Comparison of ENCODE assay signal across 20 cellular contexts in the genomic region with DNA sequence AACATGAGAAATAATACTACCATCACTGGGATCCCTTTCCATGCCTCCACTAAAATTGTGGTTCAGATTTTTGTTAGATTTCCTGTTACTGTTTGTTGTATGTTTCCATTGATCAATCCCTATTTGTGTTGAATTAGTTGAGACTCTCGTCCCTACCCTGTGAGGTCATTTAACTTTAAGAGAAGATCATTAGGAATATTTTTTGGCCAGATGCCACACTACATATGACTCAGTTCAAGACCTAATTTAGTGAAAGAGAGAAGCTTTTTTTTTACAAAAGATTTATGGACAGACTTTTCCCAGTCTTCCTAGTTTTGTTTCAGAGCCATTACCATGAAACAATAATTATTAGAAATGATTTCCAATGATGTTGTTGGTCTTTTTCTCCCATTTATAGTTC. TPM values are rescaled to one million over a fixed set of nuclear protein-coding genes. Genes with fewer than 3 reads are reported as not detected.
A peak's percentile ranks its signal among the peaks of the same experiment; 100 is the strongest.
DNase-seq lines count a peak whose midpoint lies in the region; ATAC-seq and TF ChIP-seq lines count a peak whose summit lies in the region.
"Had no signal": no experiment of that assay in that cellular context is flagged by ENCODE, and none has a peak within 500 bp of the region (broad histone marks: within the 10 kb centered on the region; RNA-seq: fewer than 3 reads in every experiment).

No MANE protein-coding gene starts in this region.

- DNase-seq in DMS 273 (lab: John Stamatoyannopoulos, UW; ENCODE audit: unreplicated experiment) (peak; percentile 13), DMS 273 treated with DMSO at 0.1 percent for 48 hours (lab: John Stamatoyannopoulos, UW) (no peak), M059J (ENCODE audit: low read depth) (peak; percentile 32), cardiac fibroblast (ENCODE audit: low read depth in 2 of 2) (peak; percentile 33 to 58), lung microvascular endothelial cell (ENCODE audit: low read depth in 2 of 2) (peak; percentile 4 to 75), H4 (ENCODE audit: low spot score) (no peak)
- DNase-seq in activated CD4-positive, alpha-beta T cell treated with anti-CD3 and anti-CD28 coated beads, Interleukin-2, amount 50 U/mL, for 48 hours, result no peak
- DNase-seq: activated CD8-positive, alpha-beta memory T cell treated with anti-CD3 and anti-CD28 coated beads, Interleukin-2, amount 50 U/mL, for 48 hours; activated naive CD4-positive, alpha-beta T cell treated with Interleukin-2 at 50 U/mL for 16 hours; brain microvascular endothelial cell; DMS53; effector CD8-positive, alpha-beta T cell; gastrocnemius medialis; NCI-H1417; NCI-H2171; stimulated activated CD4-positive, alpha-beta T cell treated with anti-CD3 and anti-CD28 coated beads, Interleukin-15, amount 100 ng/mL, for 24 hours; upper lobe of right lung had no signal

- TF ChIP-seq CTCF in cardiac fibroblast (IDR thresholded peaks at IDR 0.05; ENCODE audit: low read depth, low read length), result no peak

- H3K4me3 ChIP-seq in cardiac fibroblast (replicated peaks in 1 of 2; ENCODE audit: low read depth in 2 of 2, low read length in 2 of 2), result no peak overlapping the region
- H3K4me3 ChIP-seq: BLaER1 treated with 17β-estradiol and CSF1 and Interleukin-3, amounts not matched to agents 10 nM and 100 nM; gastrocnemius medialis; prostate gland; upper lobe of right lung had no signal

- no peak for ATAC-seq in HG02763 (IDR thresholded peaks at IDR 0.05; ENCODE audit: unreplicated experiment)
- ATAC-seq: gastrocnemius medialis, upper lobe of right lung had no signal

RNA-seq across cellular contexts. Expression of a gene that starts 35.5 kb away (rescaled TPM):
- 18.3 and 31.9 TPM in 2 replicates for total RNA-seq in M059J (2014; rRNA removed; shearing (Covaris generic))
- 14.9 and 17.0 TPM in 2 replicates for total RNA-seq in lung microvascular endothelial cell
- total RNA-seq in H4 (2014; rRNA removed; shearing (Covaris generic)), result 22.4 and 25.3 TPM in 2 replicates

Comparison
In these comparisons a context has a peak if more than half of its experiments do, and no peak if none do; other contexts are left out.
1. DNase-seq: peak in DMS 273 (single experiment), M059J (single experiment), cardiac fibroblast (2 of 2) and lung microvascular endothelial cell (2 of 2); none in DMS 273 treated with DMSO at 0.1 percent for 48 hours (single experiment), activated CD4-positive, alpha-beta T cell treated with anti-CD3 and anti-CD28 coated beads, Interleukin-2, amount 50 U/mL, for 48 hours (0 of 2) and H4 (single experiment).